In the genomic region with DNA sequence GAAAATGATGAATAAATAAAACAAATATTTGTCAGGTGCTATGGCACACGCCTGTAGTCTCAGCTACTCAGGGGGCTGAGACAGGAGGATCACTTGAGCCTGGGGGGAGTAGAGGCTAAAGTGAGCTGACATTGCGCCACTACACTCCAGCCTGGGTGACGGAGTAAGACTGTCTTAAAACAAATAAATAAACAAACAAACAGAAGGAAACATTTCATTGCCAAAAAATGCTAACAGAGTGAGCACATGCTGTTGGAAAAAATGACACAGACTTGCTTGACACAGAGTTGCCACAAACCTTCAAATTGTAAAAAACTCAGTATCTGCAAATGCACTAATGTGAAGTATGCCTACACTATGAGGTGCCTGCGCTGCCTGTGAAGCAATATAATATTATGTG, we compare ENCODE assay signal across 19 cellular contexts. TPM values are rescaled to one million over a fixed set of nuclear protein-coding genes. Genes with fewer than 3 reads are reported as not detected.
DNase-seq lines count a peak whose midpoint lies in the region; ATAC-seq, FAIRE-seq and TF ChIP-seq lines count a peak whose summit lies in the region.
"Had no signal": no experiment of that assay in that cellular context is flagged by ENCODE, and none has a peak within 500 bp of the region (broad histone marks: within the 10 kb centered on the region; RNA-seq: fewer than 3 reads in every experiment).

No MANE protein-coding gene starts in this region.

- CTCF ChIA-PET in HepG2 (lab: Yijun Ruan, JAX; ENCODE audit: low intra/inter-chr PET ratio, low total read pairs) = no interaction called here

- FAIRE-seq in HepG2 (lab: Jason Lieb, UNC) = no peak
- FAIRE-seq: keratinocyte had no signal

- TF ChIP-seq RAD21 in HepG2 (CRISPR knock-in tag; IDR thresholded peaks at IDR 0.05) = no peak

- peaks cover 98% of the 10 kb centered on the region for H3K79me2 ChIP-seq in HepG2 (ENCODE audit: insufficient read depth, low read length)

- 92% methylated on average over 4 of the region's 4 CpGs for WGBS in HepG2 (ENCODE audit: low lambda C conversion rate)

- in situ Hi-C loops in HepG2 (cut with HindIII; ENCODE audit: extremely low pct_ligation_motif_present, low pct_unique_long_range_greater_than_20kb) = no loop called here

- intact Hi-C loops in HepG2 (cut with micrococcal nuclease; ENCODE audit: unreplicated experiment) = no loop called here

- no TSS peak for BruUV-seq in HepG2 (replicated peaks; lab: Mats Ljungman, UMichigan)

- DNase-seq in AG08395 (ENCODE audit: low spot score) = peak; percentile 5
- DNase-seq in M059J (ENCODE audit: low read depth) = peak; percentile 55
- DNase-seq in choroid plexus epithelial cell (ENCODE audit: low read depth) = peak; percentile 49
- DNase-seq in HepG2 (ENCODE audit: low spot score) = no peak
- DNase-seq in MV-4-11 (lab: John Stamatoyannopoulos, UW) = no peak
- DNase-seq in NCI-H748 treated with DMSO at 0.1 percent for 48 hours (lab: John Stamatoyannopoulos, UW) = no peak
- DNase-seq: activated CD4-positive, alpha-beta memory T cell treated with anti-CD3 and anti-CD28 coated beads for 36 hours; activated naive CD4-positive, alpha-beta T cell treated with Interleukin-2 at 50 U/mL for 16 hours; activated T-cell treated with anti-CD3 and anti-CD28 coated beads, Interleukin-2, amount 50 U/mL, for 1 hour; brain microvascular endothelial cell; CD4-positive, CD25-positive, alpha-beta regulatory T cell; GOT3; NCI-H1092 treated with DMSO at 0.1 percent for 48 hours; NCI-H526 treated with DMSO at 0.1 percent for 48 hours; OCI-M1; T-helper 2 cell had no signal

- no peak overlapping the region for H3K9ac ChIP-seq in HepG2 (ENCODE audit: insufficient read depth, low read depth, low read length)

- peaks cover 85% of the 10 kb centered on the region for H4K20me1 ChIP-seq in HepG2 (ENCODE audit: insufficient read depth, low read length)

- TF ChIP-seq CTCF in choroid plexus epithelial cell (conservative IDR thresholded peaks at IDR 0.05; ENCODE audit: low read depth, low read length) (no peak), HepG2 (CRISPR knock-in tag; IDR thresholded peaks at IDR 0.05) (no peak)

- POLR2A ChIA-PET in HepG2 (lab: Yijun Ruan, JAX) = no interaction called here

- ATAC-seq in HepG2 = peak; percentile 37; the same call in 2 of the 3 replicates
- ATAC-seq in GM21723 (IDR thresholded peaks at IDR 0.05; ENCODE audit: unreplicated experiment) = no peak
- no peak for ATAC-seq in GM18520 (IDR thresholded peaks at IDR 0.05; ENCODE audit: unreplicated experiment)

- TF ChIP-seq POLR2A in HepG2 (IDR thresholded peaks at IDR 0.05; ENCODE audit: insufficient read depth in 1 of 2, low read depth in 2 of 2, low read length in 2 of 2) = no peak

- no peak for TF ChIP-seq EP300 in HepG2 (IDR thresholded peaks at IDR 0.05; ENCODE audit: low read depth in 2 of 2, low read length in 2 of 2)
- TF ChIP-seq EP300 in HepG2 (CRISPR knock-in tag; IDR thresholded peaks at IDR 0.05; ENCODE audit: borderline replicate concordance) = no peak

- H3K4me2 ChIP-seq in HepG2 (ENCODE audit: low read depth, low read length) = no peak overlapping the region

- peaks cover 64% of the 10 kb centered on the region for H3K4me1 ChIP-seq in HepG2 (ENCODE audit: insufficient read depth, low read length)

- no peak overlapping the region for H3K4me3 ChIP-seq in choroid plexus epithelial cell (ENCODE audit: low read depth, low read length)
- no peak overlapping the region for H3K4me3 ChIP-seq in HepG2 (replicated peaks in 1 of 3; ENCODE audit: insufficient read depth in 1 of 3, low read depth in 2 of 3, low read length in 3 of 3)

- H3K9me3 ChIP-seq in HepG2 (ENCODE audit: low read length) = no peaks in the 10 kb centered on the region

- no peaks in the 10 kb centered on the region for H3K36me3 ChIP-seq in HepG2 (replicated peaks in 1 of 2; ENCODE audit: control insufficient read depth in 1 of 2, insufficient read depth in 2 of 2, low read length in 2 of 2)
- H3K36me3 ChIP-seq: brain microvascular endothelial cell had no signal

- no peak overlapping the region for H3K27ac ChIP-seq in HepG2 (ENCODE audit: extremely low read length, insufficient read depth, low read length)
- H3K27ac ChIP-seq: brain microvascular endothelial cell had no signal

- H2AFZ ChIP-seq in HepG2 (ENCODE audit: low read length) = no peak overlapping the region

- no peaks in the 10 kb centered on the region for H3K27me3 ChIP-seq in HepG2 (ENCODE audit: control insufficient read depth in 1 of 2, insufficient read depth in 2 of 2, low read length in 2 of 2)
- H3K27me3 ChIP-seq: brain microvascular endothelial cell had no signal

TF ChIP-seq in HepG2, 621 proteins besides CTCF, POLR2A, EP300 and RAD21 (continues in another document):
- peak; percentile 73; the same call in 1 of the 2 replicates for TF ChIP-seq ZBTB33 (CRISPR knock-in tag; IDR thresholded peaks at IDR 0.05)
- no peak for TF ChIP-seq DMAP1 (CRISPR knock-in tag; IDR thresholded peaks at IDR 0.05)
- peak; percentile 0; the same call in 1 of the 2 replicates for TF ChIP-seq CEBPB (IDR thresholded peaks at IDR 0.05; ENCODE audit: borderline replicate concordance, low read depth, low read length)
- TF ChIP-seq FOSL2 (CRISPR knock-in tag; IDR thresholded peaks at IDR 0.05) = 0 out of 2 replicates have a peak, but pooled peaks have one; percentile 10

RNA-seq across cellular contexts. Expression of gene AP4S1, which starts 50.8 kb away (rescaled TPM):
- total RNA-seq in M059J (2014; rRNA removed; shearing (Covaris generic)) = 6.0 and 21.0 TPM in 2 replicates
- total RNA-seq in HepG2 (2016; rRNA removed; fragmentation: Illumina TruSeq; extraction: Trizol) = 21.1 and 22.4 TPM in 2 replicates
- 13.0 and 13.5 TPM in 2 replicates for total RNA-seq in HepG2 (2016; cell fraction: cytosol; rRNA removed; fragmentation: Illumina TruSeq; extraction: Trizol; ENCODE audit: low read depth)
- total RNA-seq in HepG2 (2016; cell fraction: insoluble cytoplasmic fraction; rRNA removed; fragmentation: Illumina TruSeq; extraction: Trizol) = 20.7 and 22.3 TPM in 2 replicates
- 18.6 and 18.9 TPM in 2 replicates for total RNA-seq in HepG2 (2016; cell fraction: membrane; rRNA removed; fragmentation: Illumina TruSeq; extraction: Trizol)
- 16.1 and 23.9 TPM in 2 replicates for total RNA-seq in HepG2 (2016; cell fraction: nucleus; rRNA removed; fragmentation: Illumina TruSeq; extraction: Trizol)
- polyA plus RNA-seq in HepG2 (2011; rRNA removed) = 3.9 and 4.2 TPM in 2 replicates
- 2.7 and 4.3 TPM in 2 replicates for polyA plus RNA-seq in HepG2 (2011; cell fraction: cytosol; rRNA removed)
- polyA plus RNA-seq in HepG2 (2011; cell fraction: nucleus; rRNA removed) = 4.0 and 5.7 TPM in 2 replicates
- 8.4 and 10.9 TPM in 2 replicates for polyA plus RNA-seq in HepG2 (2012)
- 12.3 and 14.0 TPM in 2 replicates for polyA plus RNA-seq in HepG2 (2016; cell fraction: cytosol; fragmentation: Illumina TruSeq; extraction: Trizol; ENCODE audit: low read depth)
- 22.9 and 29.9 TPM in 2 replicates for polyA plus RNA-seq in HepG2 (2016; cell fraction: insoluble cytoplasmic fraction; fragmentation: Illumina TruSeq; extraction: Trizol; ENCODE audit: low read depth)
- polyA plus RNA-seq in HepG2 (2016; cell fraction: membrane; fragmentation: Illumina TruSeq; extraction: Trizol; ENCODE audit: low read depth) = 16.3 and 16.6 TPM in 2 replicates
- 18.7 and 24.5 TPM in 2 replicates for polyA plus RNA-seq in HepG2 (2016; cell fraction: nucleus; fragmentation: Illumina TruSeq; extraction: Trizol; ENCODE audit: insufficient read depth, low read depth)
- 5.4 and 7.3 TPM in 2 replicates for polyA minus RNA-seq in HepG2 (2011; rRNA and poly(A)+ RNA removed; ENCODE audit: low replicate concordance)
- 3.7 and 4.5 TPM in 2 replicates for polyA minus RNA-seq in HepG2 (2011; cell fraction: cytosol; rRNA and poly(A)+ RNA removed)
- 13.8 and 15.0 TPM in 2 replicates for polyA minus RNA-seq in HepG2 (2011; cell fraction: nucleus; rRNA and poly(A)+ RNA removed)

RNA-seq across cellular contexts. Expression of gene STRN3, which starts 51.6 kb away (rescaled TPM):
- 21.5 and 29.6 TPM in 2 replicates for total RNA-seq in M059J (2014; rRNA removed; shearing (Covaris generic))
- 123 and 135 TPM in 2 replicates for total RNA-seq in HepG2 (2016; rRNA removed; fragmentation: Illumina TruSeq; extraction: Trizol)
- total RNA-seq in HepG2 (2016; cell fraction: cytosol; rRNA removed; fragmentation: Illumina TruSeq; extraction: Trizol; ENCODE audit: low read depth) = 98.8 and 127 TPM in 2 replicates
- 127 and 145 TPM in 2 replicates for total RNA-seq in HepG2 (2016; cell fraction: insoluble cytoplasmic fraction; rRNA removed; fragmentation: Illumina TruSeq; extraction: Trizol)
- 62.4 and 67.2 TPM in 2 replicates for total RNA-seq in HepG2 (2016; cell fraction: membrane; rRNA removed; fragmentation: Illumina TruSeq; extraction: Trizol)
- total RNA-seq in HepG2 (2016; cell fraction: nucleus; rRNA removed; fragmentation: Illumina TruSeq; extraction: Trizol) = 136 and 152 TPM in 2 replicates
- polyA plus RNA-seq in HepG2 (2011; rRNA removed) = 44.9 and 49.4 TPM in 2 replicates
- polyA plus RNA-seq in HepG2 (2011; cell fraction: cytosol; rRNA removed) = 17.6 and 28.4 TPM in 2 replicates
- polyA plus RNA-seq in HepG2 (2011; cell fraction: nucleus; rRNA removed) = 37.0 and 38.5 TPM in 2 replicates
- polyA plus RNA-seq in HepG2 (2012) = 57.6 and 63.3 TPM in 2 replicates
- 1.6 and 2.2 TPM in 2 replicates for polyA plus RNA-seq in HepG2 (2016; cell fraction: cytosol; fragmentation: Illumina TruSeq; extraction: Trizol; ENCODE audit: low read depth)
- polyA plus RNA-seq in HepG2 (2016; cell fraction: insoluble cytoplasmic fraction; fragmentation: Illumina TruSeq; extraction: Trizol; ENCODE audit: low read depth) = 83.4 and 92.4 TPM in 2 replicates
- 9.6 and 10.8 TPM in 2 replicates for polyA plus RNA-seq in HepG2 (2016; cell fraction: membrane; fragmentation: Illumina TruSeq; extraction: Trizol; ENCODE audit: low read depth)
- 89.5 and 94.1 TPM in 2 replicates for polyA plus RNA-seq in HepG2 (2016; cell fraction: nucleus; fragmentation: Illumina TruSeq; extraction: Trizol; ENCODE audit: insufficient read depth, low read depth)
- polyA minus RNA-seq in HepG2 (2011; rRNA and poly(A)+ RNA removed; ENCODE audit: low replicate concordance) = 16.3 and 63.5 TPM in 2 replicates
- polyA minus RNA-seq in HepG2 (2011; cell fraction: cytosol; rRNA and poly(A)+ RNA removed) = 84.7 and 102 TPM in 2 replicates
- polyA minus RNA-seq in HepG2 (2011; cell fraction: nucleus; rRNA and poly(A)+ RNA removed) = 292 and 316 TPM in 2 replicates

Comparison
In these comparisons a context has a peak if more than half of its experiments do, and no peak if none do; other contexts are left out.
1. DNase-seq: peak in AG08395 (single experiment), M059J (single experiment) and choroid plexus epithelial cell (single experiment); none in HepG2 (single experiment), MV-4-11 (single experiment) and NCI-H748 treated with DMSO at 0.1 percent for 48 hours (single experiment).